ENCODE assay signal across 8 cellular contexts in the genomic region with DNA sequence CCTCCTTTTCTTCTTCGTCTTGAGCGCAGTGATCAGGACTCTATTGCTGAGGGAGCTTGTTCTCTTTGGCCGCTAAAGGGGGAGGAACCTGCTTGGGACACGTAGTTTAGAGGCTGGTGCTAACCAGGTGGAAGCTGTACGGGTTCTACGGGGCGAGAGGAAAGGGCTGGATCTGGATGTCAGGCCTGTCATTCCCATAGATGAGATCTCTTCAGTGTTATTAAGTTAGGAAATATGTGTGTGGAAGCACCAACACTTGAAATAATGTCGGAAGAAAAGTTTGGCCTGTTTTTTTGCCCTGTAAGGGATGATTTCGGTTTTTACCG. TPM values are rescaled to one million over a fixed set of nuclear protein-coding genes. Genes with fewer than 3 reads are reported as not detected.
A peak's percentile ranks its signal among the peaks of the same experiment; 100 is the strongest.
DNase-seq lines count a peak whose midpoint lies in the region; ATAC-seq and TF ChIP-seq lines count a peak whose summit lies in the region.

No MANE protein-coding gene starts in this region.

- H3K36me3 Mint-ChIP-seq in stimulated activated naive CD8-positive, alpha-beta T cell treated with anti-CD3 and anti-CD28 coated beads, Interleukin-15, Interleukin-2, amounts not matched to agents 100 ng/mL and 50 ng/mL, for 24 hours (ENCODE audit: low read depth), result peaks cover 49% of the 10 kb centered on the region

- H3K4me3 ChIP-seq in SJSA1, result peak overlapping the region; percentile 78
- H3K4me3 ChIP-seq in choroid plexus epithelial cell (ENCODE audit: low read depth, low read length), result peak overlapping the region; percentile 85
- H3K4me3 ChIP-seq in liver (ENCODE audit: low read depth in 1 of 3, low read length in 3 of 3), result peak overlapping the region; percentile 87 to 95 (median 93)

- H3K27ac ChIP-seq in SJSA1 (peak overlapping the region; percentile 94), liver (ENCODE audit: low read depth in 1 of 2, low read length in 2 of 2) (peak overlapping the region; percentile 59 to 83)

- TF ChIP-seq CTCF in choroid plexus epithelial cell (conservative IDR thresholded peaks at IDR 0.05; ENCODE audit: low read depth, low read length), result no peak
- no peak for TF ChIP-seq CTCF in liver (IDR thresholded peaks at IDR 0.05; ENCODE audit: low read depth, low read length, missing input control)

- H3K4me3 Mint-ChIP-seq in stimulated activated naive CD8-positive, alpha-beta T cell treated with anti-CD3 and anti-CD28 coated beads, Interleukin-15, Interleukin-2, amounts not matched to agents 100 ng/mL and 50 ng/mL, for 24 hours, result peak overlapping the region; percentile 97

- peak overlapping the region; percentile 91 for H3K27ac Mint-ChIP-seq in stimulated activated naive CD8-positive, alpha-beta T cell treated with anti-CD3 and anti-CD28 coated beads, Interleukin-15, Interleukin-2, amounts not matched to agents 100 ng/mL and 50 ng/mL, for 24 hours

- no peak for TF ChIP-seq RAD21 in liver (IDR thresholded peaks at IDR 0.05)

- ATAC-seq in GM19324 (IDR thresholded peaks at IDR 0.05; ENCODE audit: low FRiP score, unreplicated experiment) (peak; percentile 44), HG03196 (IDR thresholded peaks at IDR 0.05; ENCODE audit: unreplicated experiment) (peak; percentile 49)

- peaks cover 59% of the 10 kb centered on the region for H3K4me1 Mint-ChIP-seq in stimulated activated naive CD8-positive, alpha-beta T cell treated with anti-CD3 and anti-CD28 coated beads, Interleukin-15, Interleukin-2, amounts not matched to agents 100 ng/mL and 50 ng/mL, for 24 hours (ENCODE audit: low read depth)

- WGBS in liver, result 1% methylated on average over 10 of the region's 10 CpGs

- no peaks in the 10 kb centered on the region for H3K9me3 Mint-ChIP-seq in stimulated activated naive CD8-positive, alpha-beta T cell treated with anti-CD3 and anti-CD28 coated beads, Interleukin-15, Interleukin-2, amounts not matched to agents 100 ng/mL and 50 ng/mL, for 24 hours

- peak overlapping the region; percentile 58 to 82 for H3K9ac ChIP-seq in liver (ENCODE audit: low read depth in 1 of 2, low read length in 2 of 2)

- H3K27me3 ChIP-seq in SJSA1 (replicated peaks) (no peaks in the 10 kb centered on the region), liver (ENCODE audit: control insufficient read depth in 4 of 4, insufficient read depth in 4 of 4, low read length in 3 of 4) (no peaks in the 10 kb centered on the region)

- H3K36me3 ChIP-seq in SJSA1 (peaks cover 74% of the 10 kb centered on the region), liver (ENCODE audit: control insufficient read depth in 4 of 4, insufficient read depth in 3 of 4, low read depth in 1 of 4, low read length in 3 of 4) (peaks cover 3 to 15% (median 13%) of the 10 kb centered on the region in 4 donors)

- H3K9me3 ChIP-seq in SJSA1 (replicated peaks), result no peaks in the 10 kb centered on the region
- no peaks in the 10 kb centered on the region for H3K9me3 ChIP-seq in liver (ENCODE audit: control insufficient read depth in 4 of 4, low read length in 3 of 4)

- H3K4me1 ChIP-seq in SJSA1 (replicated peaks), result peaks cover 13% of the 10 kb centered on the region
- H3K4me1 ChIP-seq in liver (ENCODE audit: control insufficient read depth in 4 of 4, insufficient read depth in 4 of 4, low read length in 3 of 4), result peaks cover 9 to 30% (median 19%) of the 10 kb centered on the region in 4 donors

- peak; percentile 65 for DNase-seq in DMS79 (lab: John Stamatoyannopoulos, UW)
- peak in 1 of 2 experiments; percentile 39 for DNase-seq in SJSA1 (ENCODE audit: low read depth in 1 of 2, low spot score in 2 of 2)
- peak; percentile 52 for DNase-seq in choroid plexus epithelial cell (ENCODE audit: low read depth)
- DNase-seq in cortex of kidney (lab: John Stamatoyannopoulos, UW), result no peak

- no peaks in the 10 kb centered on the region for H3K27me3 Mint-ChIP-seq in stimulated activated naive CD8-positive, alpha-beta T cell treated with anti-CD3 and anti-CD28 coated beads, Interleukin-15, Interleukin-2, amounts not matched to agents 100 ng/mL and 50 ng/mL, for 24 hours

TF ChIP-seq in liver, 16 proteins besides CTCF, POLR2A, EP300 and RAD21:
- TF ChIP-seq, protein P1, sequence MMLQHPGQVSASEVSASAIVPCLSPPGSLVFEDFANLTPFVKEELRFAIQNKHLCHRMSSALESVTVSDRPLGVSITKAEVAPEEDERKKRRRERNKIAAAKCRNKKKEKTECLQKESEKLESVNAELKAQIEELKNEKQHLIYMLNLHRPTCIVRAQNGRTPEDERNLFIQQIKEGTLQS (IDR thresholded peaks at IDR 0.05), result no peak
- TF ChIP-seq FOXA1 (IDR thresholded peaks at IDR 0.05), result no peak
- no peak for TF ChIP-seq NR2F2 (IDR thresholded peaks at IDR 0.05)
- no peak for TF ChIP-seq RXRA (IDR thresholded peaks at IDR 0.05)
- TF ChIP-seq YY1 (IDR thresholded peaks at IDR 0.05), result no peak
- TF ChIP-seq HNF4A (conservative IDR thresholded peaks at IDR 0.05), result no peak
- TF ChIP-seq, protein P2, sequence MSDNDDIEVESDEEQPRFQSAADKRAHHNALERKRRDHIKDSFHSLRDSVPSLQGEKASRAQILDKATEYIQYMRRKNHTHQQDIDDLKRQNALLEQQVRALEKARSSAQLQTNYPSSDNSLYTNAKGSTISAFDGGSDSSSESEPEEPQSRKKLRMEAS (IDR thresholded peaks at IDR 0.05), result no peak
- TF ChIP-seq HNF4G (IDR thresholded peaks at IDR 0.05), result no peak
- no peak for TF ChIP-seq EGR1 (IDR thresholded peaks at IDR 0.05; ENCODE audit: low read depth in 2 of 2)
- TF ChIP-seq TAF1 (conservative IDR thresholded peaks at IDR 0.05), result no peak
- TF ChIP-seq, protein P3, sequence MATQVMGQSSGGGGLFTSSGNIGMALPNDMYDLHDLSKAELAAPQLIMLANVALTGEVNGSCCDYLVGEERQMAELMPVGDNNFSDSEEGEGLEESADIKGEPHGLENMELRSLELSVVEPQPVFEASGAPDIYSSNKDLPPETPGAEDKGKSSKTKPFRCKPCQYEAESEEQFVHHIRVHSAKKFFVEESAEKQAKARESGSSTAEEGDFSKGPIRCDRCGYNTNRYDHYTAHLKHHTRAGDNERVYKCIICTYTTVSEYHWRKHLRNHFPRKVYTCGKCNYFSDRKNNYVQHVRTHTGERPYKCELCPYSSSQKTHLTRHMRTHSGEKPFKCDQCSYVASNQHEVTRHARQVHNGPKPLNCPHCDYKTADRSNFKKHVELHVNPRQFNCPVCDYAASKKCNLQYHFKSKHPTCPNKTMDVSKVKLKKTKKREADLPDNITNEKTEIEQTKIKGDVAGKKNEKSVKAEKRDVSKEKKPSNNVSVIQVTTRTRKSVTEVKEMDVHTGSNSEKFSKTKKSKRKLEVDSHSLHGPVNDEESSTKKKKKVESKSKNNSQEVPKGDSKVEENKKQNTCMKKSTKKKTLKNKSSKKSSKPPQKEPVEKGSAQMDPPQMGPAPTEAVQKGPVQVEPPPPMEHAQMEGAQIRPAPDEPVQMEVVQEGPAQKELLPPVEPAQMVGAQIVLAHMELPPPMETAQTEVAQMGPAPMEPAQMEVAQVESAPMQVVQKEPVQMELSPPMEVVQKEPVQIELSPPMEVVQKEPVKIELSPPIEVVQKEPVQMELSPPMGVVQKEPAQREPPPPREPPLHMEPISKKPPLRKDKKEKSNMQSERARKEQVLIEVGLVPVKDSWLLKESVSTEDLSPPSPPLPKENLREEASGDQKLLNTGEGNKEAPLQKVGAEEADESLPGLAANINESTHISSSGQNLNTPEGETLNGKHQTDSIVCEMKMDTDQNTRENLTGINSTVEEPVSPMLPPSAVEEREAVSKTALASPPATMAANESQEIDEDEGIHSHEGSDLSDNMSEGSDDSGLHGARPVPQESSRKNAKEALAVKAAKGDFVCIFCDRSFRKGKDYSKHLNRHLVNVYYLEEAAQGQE (IDR thresholded peaks at IDR 0.05), result no peak
TF ChIP-seq in liver: peak in this region for 0.

RNA-seq across cellular contexts. Expression of a gene that starts 0.6 kb away (rescaled TPM):
- total RNA-seq in SJSA1 (2014; rRNA removed; shearing (Covaris generic)), result 90.3 and 111 TPM in 2 replicates
- 10 to 100 TPM; 32.1 to 69.7 TPM for total RNA-seq in liver
- 10 to 100 TPM; 37.1 to 44.3 TPM for polyA plus RNA-seq in liver

RNA-seq across cellular contexts. Expression of a gene that starts 32.0 kb away (rescaled TPM):
- total RNA-seq in SJSA1 (2014; rRNA removed; shearing (Covaris generic)), result 76.2 and 106 TPM in 2 replicates
- total RNA-seq in liver, result 10 to 100 TPM; 34.5 to 50.4 TPM
- 10 to 100 TPM; 46.0 to 47.8 TPM for polyA plus RNA-seq in liver

RNA-seq across cellular contexts. Expression of a gene that starts 32.6 kb away (rescaled TPM):
- 26.6 and 40.6 TPM in 2 replicates for total RNA-seq in SJSA1 (2014; rRNA removed; shearing (Covaris generic))
- total RNA-seq in liver, result 10 to 100 TPM in 1 of 2 donors, 1 to 10 TPM in 1; 7.6 to 11.0 TPM
- 1 to 10 TPM; 3.7 TPM for polyA plus RNA-seq in liver

RNA-seq across cellular contexts. Expression of a gene that starts 37.5 kb away (rescaled TPM):
- 2.5 and 3.1 TPM in 2 replicates for total RNA-seq in SJSA1 (2014; rRNA removed; shearing (Covaris generic))
- total RNA-seq in liver, result under 1 TPM; 0.08 to 0.61 TPM
- polyA plus RNA-seq in liver, result under 1 TPM in 1 of 2 donors, not detected in 1; 0.10 TPM
